8 cellular contexts compared by ENCODE assay signal in the genomic region with DNA sequence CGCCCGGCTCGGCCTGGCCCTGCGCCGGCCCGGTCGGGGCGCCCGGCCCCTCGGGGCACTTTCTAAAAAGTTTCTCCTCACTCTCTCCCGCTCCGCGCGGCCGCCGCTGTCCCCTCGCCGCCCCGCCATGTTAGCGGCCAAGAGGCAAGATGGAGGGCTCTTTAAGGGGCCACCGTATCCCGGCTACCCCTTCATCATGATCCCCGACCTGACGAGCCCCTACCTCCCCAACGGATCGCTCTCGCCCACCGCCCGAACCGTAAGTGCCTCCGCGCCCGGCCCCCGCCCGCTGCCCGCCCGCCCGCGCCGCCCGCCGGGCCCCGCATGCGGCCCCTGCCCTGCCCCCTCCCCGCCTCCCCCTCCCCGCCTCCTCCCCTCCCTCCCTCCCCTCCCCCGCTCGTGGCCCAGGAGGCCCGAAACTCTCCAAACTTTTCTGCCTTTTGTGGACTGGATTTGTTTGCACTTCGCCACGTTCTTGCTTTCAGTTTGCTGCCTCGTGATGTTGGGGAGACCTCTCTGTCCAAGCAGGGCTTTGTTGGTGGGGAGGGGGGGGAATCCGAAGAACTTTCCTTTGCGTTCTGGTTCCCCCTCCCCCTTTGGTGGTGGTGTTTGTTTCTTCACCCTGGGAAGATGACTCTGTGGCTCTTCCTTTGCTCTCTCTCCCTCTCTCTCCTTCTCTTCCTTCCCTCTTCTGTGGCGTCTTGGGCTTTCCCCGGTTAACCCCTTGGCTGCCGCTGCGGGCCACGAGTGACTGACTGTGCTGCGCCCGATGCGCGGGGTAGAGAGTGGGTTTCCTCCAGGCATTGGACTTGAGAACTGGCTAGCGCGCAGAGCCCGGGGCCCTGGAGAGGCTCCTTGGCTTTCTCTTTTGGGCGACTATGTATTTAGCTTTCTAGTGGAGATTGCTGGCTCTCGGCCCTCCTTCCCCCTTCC. TPM values are rescaled to one million over a fixed set of nuclear protein-coding genes. Genes with fewer than 3 reads are reported as not detected.
DNase-seq lines count a peak whose midpoint lies in the region; ATAC-seq and TF ChIP-seq lines count a peak whose summit lies in the region.

No MANE protein-coding gene starts in this region.

- DNase-seq in activated effector memory CD4-positive, alpha-beta T cell treated with anti-CD3 and anti-CD28 coated beads, Interleukin-2, amount 50 U/mL, for 16 hours, result peak; percentile 78
- DNase-seq in activated effector memory CD4-positive, alpha-beta T cell treated with Interleukin-2 at 50 U/mL for 16 hours, result no peak
- DNase-seq in left cardiac atrium (peak; percentile 70), posterior cingulate gyrus (peak in 7 of 10 donors; percentile 17 to 90 (median 47)), NCI-H1930 (lab: John Stamatoyannopoulos, UW) (no peak)

- intact Hi-C loops in left cardiac atrium (cut with DNase I) (loop anchor here (10.0 kb wide), 3 partner anchors 53 to 173 kb away; no protein-coding TSS in a partner anchor), posterior cingulate gyrus (cut with DNase I) (loop anchor here (2.0 to 5.0 kb wide), 2 partner anchors 107 to 176 kb away; no protein-coding TSS in a partner anchor)

- ATAC-seq in left cardiac atrium (peak; percentile 25 to 36), GM19023 (IDR thresholded peaks at IDR 0.05; ENCODE audit: unreplicated experiment) (no peak)

- WGBS in adipose tissue, 3 donors, result 0 to 1% (median 1%) methylated on average over 32 to 68 of the region's 68 CpGs

- peak overlapping the region; percentile 88 for H3K27ac ChIP-seq in adipose tissue (ENCODE audit: low read depth, low read length)

- TF ChIP-seq POLR2A in Raji (IDR thresholded peaks at IDR 0.05; ENCODE audit: insufficient read depth, low read depth, low read length), result 0 out of 2 replicates have a peak, but pooled peaks have one; percentile 21

RNA-seq across cellular contexts. Expression of a gene that starts 1.6 kb away (rescaled TPM):
- polyA plus RNA-seq in adipose tissue, result 10 to 100 TPM in 2 of 3 donors, 1 to 10 TPM in 1; 5.4 to 21.3 (median 20.0) TPM
- 10 to 100 TPM; 15.7 to 16.3 TPM for total RNA-seq in left cardiac atrium

Comparison
In these comparisons a context has a peak if more than half of its experiments do, and no peak if none do; other contexts are left out.
1. DNase-seq: peak in activated effector memory CD4-positive, alpha-beta T cell treated with anti-CD3 and anti-CD28 coated beads, Interleukin-2, amount 50 U/mL, for 16 hours (single experiment), left cardiac atrium (single experiment) and posterior cingulate gyrus (7 of 10); none in activated effector memory CD4-positive, alpha-beta T cell treated with Interleukin-2 at 50 U/mL for 16 hours (single experiment) and NCI-H1930 (0 of 2).